In genomic region chr1:154982897-154983648, GRCh38 we compare ENCODE assay signal across 8 cellular contexts. TPM values are rescaled to one million over a fixed set of nuclear protein-coding genes. Genes with fewer than 3 reads are reported as not detected.
DNase-seq lines count a peak whose midpoint lies in the region; ATAC-seq and TF ChIP-seq lines count a peak whose summit lies in the region.

TSS of gene FLAD1 (plus strand) at chr1:154983344. CDS start at chr1:154983695, 351 bp downstream.

- peak; percentile 99 for DNase-seq in AML-193 (lab: John Stamatoyannopoulos, UW)
- DNase-seq in NCI-H460 (ENCODE audit: extremely low read depth, low read depth) = peak; percentile 100
- DNase-seq in cerebellar nuclear complex (lab: John Stamatoyannopoulos, UW) = peak; percentile 90 to 98
- peak; percentile 99 for DNase-seq in islet precursor cell
- peak; percentile 90 for DNase-seq in stimulated activated CD4-positive, alpha-beta T cell treated with anti-CD3 and anti-CD28 coated beads, Interleukin-12 subunit alpha, Interleukin-12 subunit beta, amount 100 ng/mL, for 4 hours

- ATAC-seq in HG03432 (IDR thresholded peaks at IDR 0.05; ENCODE audit: unreplicated experiment) = peak; percentile 96
- ATAC-seq in activated CD4-positive, CD25-positive, alpha-beta regulatory T cell treated with anti-CD3 and anti-CD28 coated beads, Interleukin-2, amount 50 U/mL, for 24 hours = peak; percentile 100

- peak; percentile 70 for TF ChIP-seq POLR2A in GM19193 (IDR thresholded peaks at IDR 0.05; ENCODE audit: extremely low read depth, insufficient read depth, insufficient read length)

RNA-seq across cellular contexts. Expression of gene FLAD1, which starts in this region (rescaled TPM):
- total RNA-seq in NCI-H460 (2014; rRNA removed; shearing (Covaris generic)) = 60.4 and 68.0 TPM in 2 replicates
- 92.8 and 106 TPM in 2 replicates for polyA plus RNA-seq in NCI-H460 (2014; cell fraction: nucleus; rRNA removed)

Comparison
In these comparisons a context has a peak if more than half of its experiments do, and no peak if none do; other contexts are left out.
1. Peak in every context shown above with its lines: DNase-seq and ATAC-seq.